Comparison of ENCODE assay signal across 10 cellular contexts in genomic region chr1:15963968-15964648, GRCh38. TPM values are rescaled to one million over a fixed set of nuclear protein-coding genes. Genes with fewer than 3 reads are reported as not detected.
DNase-seq lines count a peak whose midpoint lies in the region; ATAC-seq and TF ChIP-seq lines count a peak whose summit lies in the region.
"Had no signal": no experiment of that assay in that cellular context is flagged by ENCODE, and none has a peak within 500 bp of the region (broad histone marks: within the 10 kb centered on the region; RNA-seq: fewer than 3 reads in every experiment).

No MANE protein-coding gene starts in this region.

- H3K9ac ChIP-seq in endodermal cell (ENCODE audit: extremely low read depth, low read length, poor library complexity, severe bottlenecking): no peak overlapping the region
- H3K9ac ChIP-seq: parathyroid adenoma had no signal

- H3K4me3 ChIP-seq in CD8-positive, alpha-beta T cell (ENCODE audit: low read depth, low read length): no peak overlapping the region
- H3K4me3 ChIP-seq in lower lobe of right lung (no peak overlapping the region), endodermal cell (ENCODE audit: low read length) (no peak overlapping the region)

- no peaks in the 10 kb centered on the region for H3K9me3 ChIP-seq in CD8-positive, alpha-beta T cell (ENCODE audit: low read length)
- H3K9me3 ChIP-seq in lower lobe of right lung: no peaks in the 10 kb centered on the region
- H3K9me3 ChIP-seq in endodermal cell (ENCODE audit: control insufficient read depth, low read length): peaks cover 8% of the 10 kb centered on the region

- peaks cover 49% of the 10 kb centered on the region for H3K36me3 Mint-ChIP-seq in CD8-positive, alpha-beta T cell
- H3K36me3 Mint-ChIP-seq in activated CD4-positive, alpha-beta memory T cell treated with anti-CD3 and anti-CD28 coated beads, Interleukin-2, amount 10 ng/mL, durations not matched to agents 7 days and 5 days (ENCODE audit: low read depth): peaks cover 38% of the 10 kb centered on the region
- peaks cover 37% of the 10 kb centered on the region for H3K36me3 Mint-ChIP-seq in endodermal cell (ENCODE audit: low read depth)

- no peaks in the 10 kb centered on the region for H3K36me3 ChIP-seq in CD8-positive, alpha-beta T cell (ENCODE audit: insufficient read depth, low read length)
- H3K36me3 ChIP-seq in lower lobe of right lung (peaks cover 21% of the 10 kb centered on the region), endodermal cell (ENCODE audit: control insufficient read depth, insufficient read depth, low read length) (peaks cover 20% of the 10 kb centered on the region)

- H3K4me3 Mint-ChIP-seq in CD8-positive, alpha-beta T cell: peak overlapping the region; percentile 5
- peak overlapping the region; percentile 42 for H3K4me3 Mint-ChIP-seq in activated CD4-positive, alpha-beta memory T cell treated with anti-CD3 and anti-CD28 coated beads, Interleukin-2, amount 10 ng/mL, durations not matched to agents 7 days and 5 days
- no peak overlapping the region for H3K4me3 Mint-ChIP-seq in endodermal cell

- no peaks in the 10 kb centered on the region for H3K27me3 Mint-ChIP-seq in CD8-positive, alpha-beta T cell (ENCODE audit: low read depth)
- H3K27me3 Mint-ChIP-seq in activated CD4-positive, alpha-beta memory T cell treated with anti-CD3 and anti-CD28 coated beads, Interleukin-2, amount 10 ng/mL, durations not matched to agents 7 days and 5 days: no peaks in the 10 kb centered on the region
- peaks cover 3% of the 10 kb centered on the region for H3K27me3 Mint-ChIP-seq in endodermal cell (ENCODE audit: insufficient read depth)

- peak overlapping the region; percentile 84 for H3K27ac Mint-ChIP-seq in CD8-positive, alpha-beta T cell
- H3K27ac Mint-ChIP-seq in activated CD4-positive, alpha-beta memory T cell treated with anti-CD3 and anti-CD28 coated beads, Interleukin-2, amount 10 ng/mL, durations not matched to agents 7 days and 5 days: peak overlapping the region; percentile 69
- no peak overlapping the region for H3K27ac Mint-ChIP-seq in endodermal cell

- ATAC-seq in CD8-positive, alpha-beta T cell: no peak
- ATAC-seq in GM19395 (IDR thresholded peaks at IDR 0.05; ENCODE audit: unreplicated experiment) (peak; percentile 34), lower lobe of right lung (no peak)

- H3K9me3 Mint-ChIP-seq in CD8-positive, alpha-beta T cell: no peaks in the 10 kb centered on the region
- no peaks in the 10 kb centered on the region for H3K9me3 Mint-ChIP-seq in activated CD4-positive, alpha-beta memory T cell treated with anti-CD3 and anti-CD28 coated beads, Interleukin-2, amount 10 ng/mL, durations not matched to agents 7 days and 5 days
- peaks cover 5% of the 10 kb centered on the region for H3K9me3 Mint-ChIP-seq in endodermal cell

- peaks cover 55% of the 10 kb centered on the region for H3K4me1 Mint-ChIP-seq in CD8-positive, alpha-beta T cell (ENCODE audit: low read depth)
- peaks cover 59% of the 10 kb centered on the region for H3K4me1 Mint-ChIP-seq in activated CD4-positive, alpha-beta memory T cell treated with anti-CD3 and anti-CD28 coated beads, Interleukin-2, amount 10 ng/mL, durations not matched to agents 7 days and 5 days
- peaks cover 29% of the 10 kb centered on the region for H3K4me1 Mint-ChIP-seq in endodermal cell

- H3K27me3 ChIP-seq in CD8-positive, alpha-beta T cell (ENCODE audit: insufficient read depth, low read length): no peaks in the 10 kb centered on the region
- no peaks in the 10 kb centered on the region for H3K27me3 ChIP-seq in lower lobe of right lung (ENCODE audit: low read depth)
- H3K27me3 ChIP-seq in endodermal cell (ENCODE audit: control insufficient read depth, insufficient read depth, low read length, poor library complexity, severe bottlenecking): no peaks in the 10 kb centered on the region

- DNase-seq in CD8-positive, alpha-beta T cell: no peak
- no peak for DNase-seq in activated CD4-positive, alpha-beta memory T cell treated with anti-CD3 and anti-CD28 coated beads, Interleukin-2, amount 10 ng/mL, durations not matched to agents 7 days and 5 days
- no peak for DNase-seq in lower lobe of right lung
- DNase-seq in endodermal cell: no peak
- no peak for DNase-seq in NCI-H226
- DNase-seq in SK-N-DZ (ENCODE audit: low spot score): no peak
- DNase-seq in COLO829 (ENCODE audit: low spot score): no peak

- POLR2A ChIA-PET in CD8-positive, alpha-beta T cell (lab: Charles Lee): interaction anchor here (0.7 to 1.2 kb wide), 2 partner anchors 14 to 45 kb away, joined by 4 to 8 read pairs; no protein-coding TSS in a partner anchor
- POLR2A ChIA-PET in activated CD4-positive, alpha-beta memory T cell treated with anti-CD3 and anti-CD28 coated beads, Interleukin-2, amount 10 ng/mL, durations not matched to agents 7 days and 5 days (lab: Charles Lee): interaction anchor here (0.6 to 3.6 kb wide), 5 partner anchors 11 to 144 kb away, joined by 3 to 41 read pairs (median 4); partner anchors contain the start of gene ZBTB17

- intact Hi-C loops in CD8-positive, alpha-beta T cell (cut with DNase I, micrococcal nuclease): no loop called here
- intact Hi-C loops in lower lobe of right lung (cut with DNase I): no loop called here

- H3K27ac ChIP-seq in CD8-positive, alpha-beta T cell (ENCODE audit: low read depth, low read length): no peak overlapping the region
- peak overlapping the region; percentile 2 for H3K27ac ChIP-seq in lower lobe of right lung
- H3K27ac ChIP-seq in endodermal cell (ENCODE audit: low read depth, low read length): no peak overlapping the region
- H3K27ac ChIP-seq: parathyroid adenoma had no signal

- no peak for TF ChIP-seq CTCF in CD8-positive, alpha-beta T cell (IDR thresholded peaks at IDR 0.05)
- TF ChIP-seq CTCF in lower lobe of right lung (IDR thresholded peaks at IDR 0.05) (no peak), endodermal cell (conservative IDR thresholded peaks at IDR 0.05) (no peak)

- 94 to 99% methylated on average over 7 to 10 of the region's 10 CpGs for WGBS in endodermal cell (ENCODE audit: insufficient coverage in 1 of 2, insufficient read length in 1 of 2), 2 experiments

- CTCF ChIA-PET in CD8-positive, alpha-beta T cell (lab: Charles Lee): interaction anchor here (0.7 to 1.1 kb wide), 2 partner anchors 11 to 173 kb away, joined by 4 to 5 read pairs; no protein-coding TSS in a partner anchor
- CTCF ChIA-PET in activated CD4-positive, alpha-beta memory T cell treated with anti-CD3 and anti-CD28 coated beads, Interleukin-2, amount 10 ng/mL, durations not matched to agents 7 days and 5 days (lab: Charles Lee): interaction anchor here (0.6 to 1.4 kb wide), 2 partner anchors 43 to 51 kb away, joined by 3 read pairs; no protein-coding TSS in a partner anchor

- H3K4me1 ChIP-seq in CD8-positive, alpha-beta T cell (ENCODE audit: insufficient read depth, low read length): peaks cover 35% of the 10 kb centered on the region
- H3K4me1 ChIP-seq in lower lobe of right lung (peaks cover 66% of the 10 kb centered on the region), endodermal cell (ENCODE audit: control insufficient read depth, insufficient read depth, low read length) (no peaks in the 10 kb centered on the region)
- H3K4me1 ChIP-seq: parathyroid adenoma had no signal

RNA-seq across cellular contexts. Expression of gene ZBTB17, which starts 11.8 kb away (rescaled TPM):
- 100 to 1,000 TPM; 106 to 115 TPM for total RNA-seq in CD8-positive, alpha-beta T cell
- total RNA-seq in activated CD4-positive, alpha-beta memory T cell treated with anti-CD3 and anti-CD28 coated beads, Interleukin-2, amount 10 ng/mL, durations not matched to agents 7 days and 5 days: 10 to 100 TPM; 43.8 to 48.0 TPM
- total RNA-seq in lower lobe of right lung: 37.7 TPM
- 10 to 100 TPM; 28.0 to 31.7 TPM for total RNA-seq in endodermal cell
- polyA plus RNA-seq in endodermal cell (2013, experiment 1 of 2): 35.1 TPM
- polyA plus RNA-seq in endodermal cell (2013, experiment 2 of 2): 32.6 TPM
- polyA plus RNA-seq in SK-N-DZ (2014; cell fraction: cytosol; rRNA removed): 30.0 and 32.6 TPM in 2 replicates
- 143 and 161 TPM in 2 replicates for polyA plus RNA-seq in SK-N-DZ (2014; cell fraction: nucleus; rRNA removed)

RNA-seq across cellular contexts. Expression of gene SRARP, which starts 39.9 kb away (rescaled TPM):
- total RNA-seq in CD8-positive, alpha-beta T cell: not detected
- total RNA-seq in activated CD4-positive, alpha-beta memory T cell treated with anti-CD3 and anti-CD28 coated beads, Interleukin-2, amount 10 ng/mL, durations not matched to agents 7 days and 5 days: not detected
- total RNA-seq in lower lobe of right lung (0.21 TPM), endodermal cell (1 to 10 TPM in 1 of 2 donors, under 1 TPM in 1; 0.97 to 1.3 TPM)
- polyA plus RNA-seq in endodermal cell (2013, experiment 1 of 2): 0.18 TPM
- 0.12 TPM for polyA plus RNA-seq in endodermal cell (2013, experiment 2 of 2)
- not detected in 2 replicates for polyA plus RNA-seq in SK-N-DZ (2014; cell fraction: cytosol; rRNA removed)
- polyA plus RNA-seq in SK-N-DZ (2014; cell fraction: nucleus; rRNA removed): not detected in 2 replicates
- total RNA-seq: bronchial epithelial cell had no signal

RNA-seq across cellular contexts. Expression of gene HSPB7, which starts 53.7 kb away (rescaled TPM):
- total RNA-seq in CD8-positive, alpha-beta T cell: not detected
- not detected for total RNA-seq in activated CD4-positive, alpha-beta memory T cell treated with anti-CD3 and anti-CD28 coated beads, Interleukin-2, amount 10 ng/mL, durations not matched to agents 7 days and 5 days
- 4.9 TPM for total RNA-seq in lower lobe of right lung
- under 1 TPM in 1 of 2 donors, not detected in 1; 0.15 TPM for total RNA-seq in endodermal cell
- 0.18 TPM for polyA plus RNA-seq in endodermal cell (2013, experiment 1 of 2)
- polyA plus RNA-seq in endodermal cell (2013, experiment 2 of 2): not detected
- 0.06 and 0.25 TPM in 2 replicates for polyA plus RNA-seq in SK-N-DZ (2014; cell fraction: cytosol; rRNA removed)
- polyA plus RNA-seq in SK-N-DZ (2014; cell fraction: nucleus; rRNA removed): 0.09 TPM in 1 of 2 replicates, not detected in the other
- total RNA-seq: bronchial epithelial cell had no signal

RNA-seq across cellular contexts. Expression of gene CLCNKA, which starts 57.7 kb away (rescaled TPM):
- total RNA-seq in CD8-positive, alpha-beta T cell: not detected
- under 1 TPM; 0.13 to 0.20 TPM for total RNA-seq in activated CD4-positive, alpha-beta memory T cell treated with anti-CD3 and anti-CD28 coated beads, Interleukin-2, amount 10 ng/mL, durations not matched to agents 7 days and 5 days
- total RNA-seq in lower lobe of right lung (0.65 TPM), endodermal cell (1 to 10 TPM; 3.2 to 3.5 TPM)
- polyA plus RNA-seq in endodermal cell (2013, experiment 1 of 2): 0.18 TPM
- 0.37 TPM for polyA plus RNA-seq in endodermal cell (2013, experiment 2 of 2)
- polyA plus RNA-seq in SK-N-DZ (2014; cell fraction: cytosol; rRNA removed): not detected in 2 replicates
- polyA plus RNA-seq in SK-N-DZ (2014; cell fraction: nucleus; rRNA removed): not detected in 2 replicates
- total RNA-seq: bronchial epithelial cell had no signal
